In the genomic region with DNA sequence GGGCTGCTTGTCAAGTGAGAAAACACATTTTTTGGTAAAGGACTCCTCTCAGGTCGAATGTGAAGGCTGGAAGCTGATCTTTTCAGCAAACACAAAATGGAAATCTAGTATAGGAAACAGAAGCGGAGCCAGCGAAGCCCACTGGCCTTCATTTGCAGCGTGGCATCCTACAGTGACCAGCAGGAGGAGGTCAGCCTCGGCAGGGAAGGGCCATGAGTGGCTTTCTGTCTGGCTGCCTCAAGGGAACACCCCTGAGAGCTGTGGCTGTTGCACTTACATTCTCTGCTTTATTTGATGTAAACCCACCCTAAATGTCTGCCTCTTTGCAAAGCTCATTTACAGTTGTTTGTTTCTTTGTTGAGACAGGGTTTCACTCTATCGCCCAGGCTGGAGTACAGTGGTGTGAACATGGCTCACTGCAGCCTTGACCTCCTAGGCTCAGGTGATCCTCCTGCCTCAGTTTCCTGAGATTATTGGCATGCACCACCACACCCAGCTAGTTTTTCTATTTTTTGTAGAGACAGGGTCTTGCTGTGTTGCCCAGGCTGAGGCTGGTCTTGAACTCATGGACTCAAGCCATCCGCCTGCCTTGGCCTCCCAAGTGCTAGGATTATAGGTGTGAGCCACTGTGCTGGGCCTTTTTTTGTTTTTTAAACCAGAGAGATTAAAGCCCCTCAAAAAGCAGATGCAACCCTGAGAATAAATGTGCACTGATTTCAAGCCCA, we compare ENCODE assay signal across 1 cellular context.
TF ChIP-seq lines count a peak whose summit lies in the region.

No MANE protein-coding gene starts in this region.

TF ChIP-seq in HepG2, 621 proteins besides CTCF, POLR2A, EP300 and RAD21 (continued from another document and continues in another):
- TF ChIP-seq, protein P1, sequence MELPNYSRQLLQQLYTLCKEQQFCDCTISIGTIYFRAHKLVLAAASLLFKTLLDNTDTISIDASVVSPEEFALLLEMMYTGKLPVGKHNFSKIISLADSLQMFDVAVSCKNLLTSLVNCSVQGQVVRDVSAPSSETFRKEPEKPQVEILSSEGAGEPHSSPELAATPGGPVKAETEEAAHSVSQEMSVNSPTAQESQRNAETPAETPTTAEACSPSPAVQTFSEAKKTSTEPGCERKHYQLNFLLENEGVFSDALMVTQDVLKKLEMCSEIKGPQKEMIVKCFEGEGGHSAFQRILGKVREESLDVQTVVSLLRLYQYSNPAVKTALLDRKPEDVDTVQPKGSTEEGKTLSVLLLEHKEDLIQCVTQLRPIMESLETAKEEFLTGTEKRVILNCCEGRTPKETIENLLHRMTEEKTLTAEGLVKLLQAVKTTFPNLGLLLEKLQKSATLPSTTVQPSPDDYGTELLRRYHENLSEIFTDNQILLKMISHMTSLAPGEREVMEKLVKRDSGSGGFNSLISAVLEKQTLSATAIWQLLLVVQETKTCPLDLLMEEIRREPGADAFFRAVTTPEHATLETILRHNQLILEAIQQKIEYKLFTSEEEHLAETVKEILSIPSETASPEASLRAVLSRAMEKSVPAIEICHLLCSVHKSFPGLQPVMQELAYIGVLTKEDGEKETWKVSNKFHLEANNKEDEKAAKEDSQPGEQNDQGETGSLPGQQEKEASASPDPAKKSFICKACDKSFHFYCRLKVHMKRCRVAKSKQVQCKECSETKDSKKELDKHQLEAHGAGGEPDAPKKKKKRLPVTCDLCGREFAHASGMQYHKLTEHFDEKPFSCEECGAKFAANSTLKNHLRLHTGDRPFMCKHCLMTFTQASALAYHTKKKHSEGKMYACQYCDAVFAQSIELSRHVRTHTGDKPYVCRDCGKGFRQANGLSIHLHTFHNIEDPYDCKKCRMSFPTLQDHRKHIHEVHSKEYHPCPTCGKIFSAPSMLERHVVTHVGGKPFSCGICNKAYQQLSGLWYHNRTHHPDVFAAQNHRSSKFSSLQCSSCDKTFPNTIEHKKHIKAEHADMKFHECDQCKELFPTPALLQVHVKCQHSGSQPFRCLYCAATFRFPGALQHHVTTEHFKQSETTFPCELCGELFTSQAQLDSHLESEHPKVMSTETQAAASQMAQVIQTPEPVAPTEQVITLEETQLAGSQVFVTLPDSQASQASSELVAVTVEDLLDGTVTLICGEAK (IDR thresholded peaks at IDR 0.05), result no peak
- TF ChIP-seq, protein P1 (CRISPR knock-in tag; IDR thresholded peaks at IDR 0.05), result no peak
- TF ChIP-seq FLYWCH1 (CRISPR knock-in tag; IDR thresholded peaks at IDR 0.05), result no peak
- TF ChIP-seq ZNF556 (CRISPR knock-in tag; IDR thresholded peaks at IDR 0.05; ENCODE audit: borderline replicate concordance), result no peak
- TF ChIP-seq ZNF713 (CRISPR knock-in tag; IDR thresholded peaks at IDR 0.05), result no peak
- TF ChIP-seq, protein P2, sequence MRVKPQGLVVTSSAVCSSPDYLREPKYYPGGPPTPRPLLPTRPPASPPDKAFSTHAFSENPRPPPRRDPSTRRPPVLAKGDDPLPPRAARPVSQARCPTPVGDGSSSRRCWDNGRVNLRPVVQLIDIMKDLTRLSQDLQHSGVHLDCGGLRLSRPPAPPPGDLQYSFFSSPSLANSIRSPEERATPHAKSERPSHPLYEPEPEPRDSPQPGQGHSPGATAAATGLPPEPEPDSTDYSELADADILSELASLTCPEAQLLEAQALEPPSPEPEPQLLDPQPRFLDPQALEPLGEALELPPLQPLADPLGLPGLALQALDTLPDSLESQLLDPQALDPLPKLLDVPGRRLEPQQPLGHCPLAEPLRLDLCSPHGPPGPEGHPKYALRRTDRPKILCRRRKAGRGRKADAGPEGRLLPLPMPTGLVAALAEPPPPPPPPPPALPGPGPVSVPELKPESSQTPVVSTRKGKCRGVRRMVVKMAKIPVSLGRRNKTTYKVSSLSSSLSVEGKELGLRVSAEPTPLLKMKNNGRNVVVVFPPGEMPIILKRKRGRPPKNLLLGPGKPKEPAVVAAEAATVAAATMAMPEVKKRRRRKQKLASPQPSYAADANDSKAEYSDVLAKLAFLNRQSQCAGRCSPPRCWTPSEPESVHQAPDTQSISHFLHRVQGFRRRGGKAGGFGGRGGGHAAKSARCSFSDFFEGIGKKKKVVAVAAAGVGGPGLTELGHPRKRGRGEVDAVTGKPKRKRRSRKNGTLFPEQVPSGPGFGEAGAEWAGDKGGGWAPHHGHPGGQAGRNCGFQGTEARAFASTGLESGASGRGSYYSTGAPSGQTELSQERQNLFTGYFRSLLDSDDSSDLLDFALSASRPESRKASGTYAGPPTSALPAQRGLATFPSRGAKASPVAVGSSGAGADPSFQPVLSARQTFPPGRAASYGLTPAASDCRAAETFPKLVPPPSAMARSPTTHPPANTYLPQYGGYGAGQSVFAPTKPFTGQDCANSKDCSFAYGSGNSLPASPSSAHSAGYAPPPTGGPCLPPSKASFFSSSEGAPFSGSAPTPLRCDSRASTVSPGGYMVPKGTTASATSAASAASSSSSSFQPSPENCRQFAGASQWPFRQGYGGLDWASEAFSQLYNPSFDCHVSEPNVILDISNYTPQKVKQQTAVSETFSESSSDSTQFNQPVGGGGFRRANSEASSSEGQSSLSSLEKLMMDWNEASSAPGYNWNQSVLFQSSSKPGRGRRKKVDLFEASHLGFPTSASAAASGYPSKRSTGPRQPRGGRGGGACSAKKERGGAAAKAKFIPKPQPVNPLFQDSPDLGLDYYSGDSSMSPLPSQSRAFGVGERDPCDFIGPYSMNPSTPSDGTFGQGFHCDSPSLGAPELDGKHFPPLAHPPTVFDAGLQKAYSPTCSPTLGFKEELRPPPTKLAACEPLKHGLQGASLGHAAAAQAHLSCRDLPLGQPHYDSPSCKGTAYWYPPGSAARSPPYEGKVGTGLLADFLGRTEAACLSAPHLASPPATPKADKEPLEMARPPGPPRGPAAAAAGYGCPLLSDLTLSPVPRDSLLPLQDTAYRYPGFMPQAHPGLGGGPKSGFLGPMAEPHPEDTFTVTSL (CRISPR knock-in tag; IDR thresholded peaks at IDR 0.05; ENCODE audit: borderline replicate concordance), result 0 out of 2 replicates have a peak, but pooled peaks have one; percentile 5
- TF ChIP-seq STAG1 (CRISPR knock-in tag; IDR thresholded peaks at IDR 0.05), result peak; percentile 52
- TF ChIP-seq ZNF670 (CRISPR knock-in tag; IDR thresholded peaks at IDR 0.05; ENCODE audit: borderline replicate concordance), result no peak
- TF ChIP-seq ONECUT2 (CRISPR knock-in tag; IDR thresholded peaks at IDR 0.05), result no peak
- no peak for TF ChIP-seq ZNF383 (CRISPR knock-in tag; IDR thresholded peaks at IDR 0.05; ENCODE audit: borderline replicate concordance)
- TF ChIP-seq PHF20 (CRISPR knock-in tag; IDR thresholded peaks at IDR 0.05), result peak; percentile 37; the same call in 1 of the 2 replicates
- TF ChIP-seq, protein P3, sequence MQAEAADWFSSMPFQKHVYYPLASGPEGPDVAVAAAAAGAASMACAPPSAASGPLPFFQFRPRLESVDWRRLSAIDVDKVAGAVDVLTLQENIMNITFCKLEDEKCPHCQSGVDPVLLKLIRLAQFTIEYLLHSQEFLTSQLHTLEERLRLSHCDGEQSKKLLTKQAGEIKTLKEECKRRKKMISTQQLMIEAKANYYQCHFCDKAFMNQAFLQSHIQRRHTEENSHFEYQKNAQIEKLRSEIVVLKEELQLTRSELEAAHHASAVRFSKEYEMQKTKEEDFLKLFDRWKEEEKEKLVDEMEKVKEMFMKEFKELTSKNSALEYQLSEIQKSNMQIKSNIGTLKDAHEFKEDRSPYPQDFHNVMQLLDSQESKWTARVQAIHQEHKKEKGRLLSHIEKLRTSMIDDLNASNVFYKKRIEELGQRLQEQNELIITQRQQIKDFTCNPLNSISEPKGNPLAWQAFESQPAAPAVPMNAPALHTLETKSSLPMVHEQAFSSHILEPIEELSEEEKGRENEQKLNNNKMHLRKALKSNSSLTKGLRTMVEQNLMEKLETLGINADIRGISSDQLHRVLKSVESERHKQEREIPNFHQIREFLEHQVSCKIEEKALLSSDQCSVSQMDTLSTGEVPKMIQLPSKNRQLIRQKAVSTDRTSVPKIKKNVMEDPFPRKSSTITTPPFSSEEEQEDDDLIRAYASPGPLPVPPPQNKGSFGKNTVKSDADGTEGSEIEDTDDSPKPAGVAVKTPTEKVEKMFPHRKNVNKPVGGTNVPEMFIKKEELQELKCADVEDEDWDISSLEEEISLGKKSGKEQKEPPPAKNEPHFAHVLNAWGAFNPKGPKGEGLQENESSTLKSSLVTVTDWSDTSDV (CRISPR knock-in tag; IDR thresholded peaks at IDR 0.05), result no peak
- TF ChIP-seq, protein P4, sequence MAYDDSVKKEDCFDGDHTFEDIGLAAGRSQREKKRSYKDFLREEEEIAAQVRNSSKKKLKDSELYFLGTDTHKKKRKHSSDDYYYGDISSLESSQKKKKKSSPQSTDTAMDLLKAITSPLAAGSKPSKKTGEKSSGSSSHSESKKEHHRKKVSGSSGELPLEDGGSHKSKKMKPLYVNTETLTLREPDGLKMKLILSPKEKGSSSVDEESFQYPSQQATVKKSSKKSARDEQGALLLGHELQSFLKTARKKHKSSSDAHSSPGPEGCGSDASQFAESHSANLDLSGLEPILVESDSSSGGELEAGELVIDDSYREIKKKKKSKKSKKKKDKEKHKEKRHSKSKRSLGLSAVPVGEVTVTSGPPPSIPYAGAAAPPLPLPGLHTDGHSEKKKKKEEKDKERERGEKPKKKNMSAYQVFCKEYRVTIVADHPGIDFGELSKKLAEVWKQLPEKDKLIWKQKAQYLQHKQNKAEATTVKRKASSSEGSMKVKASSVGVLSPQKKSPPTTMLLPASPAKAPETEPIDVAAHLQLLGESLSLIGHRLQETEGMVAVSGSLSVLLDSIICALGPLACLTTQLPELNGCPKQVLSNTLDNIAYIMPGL (CRISPR knock-in tag; IDR thresholded peaks at IDR 0.05; ENCODE audit: borderline replicate concordance in 1 of 2, low read depth in 1 of 2), result no peak
- TF ChIP-seq ZNF878 (CRISPR knock-in tag; IDR thresholded peaks at IDR 0.05), result no peak
- no peak for TF ChIP-seq MZF1 (CRISPR knock-in tag; IDR thresholded peaks at IDR 0.05; ENCODE audit: borderline replicate concordance)
- TF ChIP-seq MBD4 (IDR thresholded peaks at IDR 0.05; ENCODE audit: borderline replicate concordance, low read length), result no peak
- no peak for TF ChIP-seq NFE2L2 (IDR thresholded peaks at IDR 0.05; ENCODE audit: low read length)
- no peak for TF ChIP-seq ZNF772 (CRISPR knock-in tag; IDR thresholded peaks at IDR 0.05)
- no peak for TF ChIP-seq ZBTB8A (CRISPR knock-in tag; IDR thresholded peaks at IDR 0.05; ENCODE audit: borderline replicate concordance, low read depth)
- no peak for TF ChIP-seq MED13 (CRISPR knock-in tag; IDR thresholded peaks at IDR 0.05)
- TF ChIP-seq PCBP2 (optimal IDR thresholded peaks at IDR 0.05; ENCODE audit: low read depth, low read length, poor library complexity, severe bottlenecking), result no peak
- TF ChIP-seq, protein P5, sequence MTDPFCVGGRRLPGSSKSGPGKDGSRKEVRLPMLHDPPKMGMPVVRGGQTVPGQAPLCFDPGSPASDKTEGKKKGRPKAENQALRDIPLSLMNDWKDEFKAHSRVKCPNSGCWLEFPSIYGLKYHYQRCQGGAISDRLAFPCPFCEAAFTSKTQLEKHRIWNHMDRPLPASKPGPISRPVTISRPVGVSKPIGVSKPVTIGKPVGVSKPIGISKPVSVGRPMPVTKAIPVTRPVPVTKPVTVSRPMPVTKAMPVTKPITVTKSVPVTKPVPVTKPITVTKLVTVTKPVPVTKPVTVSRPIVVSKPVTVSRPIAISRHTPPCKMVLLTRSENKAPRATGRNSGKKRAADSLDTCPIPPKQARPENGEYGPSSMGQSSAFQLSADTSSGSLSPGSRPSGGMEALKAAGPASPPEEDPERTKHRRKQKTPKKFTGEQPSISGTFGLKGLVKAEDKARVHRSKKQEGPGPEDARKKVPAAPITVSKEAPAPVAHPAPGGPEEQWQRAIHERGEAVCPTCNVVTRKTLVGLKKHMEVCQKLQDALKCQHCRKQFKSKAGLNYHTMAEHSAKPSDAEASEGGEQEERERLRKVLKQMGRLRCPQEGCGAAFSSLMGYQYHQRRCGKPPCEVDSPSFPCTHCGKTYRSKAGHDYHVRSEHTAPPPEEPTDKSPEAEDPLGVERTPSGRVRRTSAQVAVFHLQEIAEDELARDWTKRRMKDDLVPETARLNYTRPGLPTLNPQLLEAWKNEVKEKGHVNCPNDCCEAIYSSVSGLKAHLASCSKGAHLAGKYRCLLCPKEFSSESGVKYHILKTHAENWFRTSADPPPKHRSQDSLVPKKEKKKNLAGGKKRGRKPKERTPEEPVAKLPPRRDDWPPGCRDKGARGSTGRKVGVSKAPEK (CRISPR knock-in tag; IDR thresholded peaks at IDR 0.05; ENCODE audit: borderline replicate concordance), result 0 out of 2 replicates have a peak, but pooled peaks have one; percentile 44
- no peak for TF ChIP-seq ELF3 (CRISPR knock-in tag; IDR thresholded peaks at IDR 0.05)
- TF ChIP-seq ZNF773 (CRISPR knock-in tag; IDR thresholded peaks at IDR 0.05; ENCODE audit: borderline replicate concordance), result no peak
- TF ChIP-seq, protein P6, sequence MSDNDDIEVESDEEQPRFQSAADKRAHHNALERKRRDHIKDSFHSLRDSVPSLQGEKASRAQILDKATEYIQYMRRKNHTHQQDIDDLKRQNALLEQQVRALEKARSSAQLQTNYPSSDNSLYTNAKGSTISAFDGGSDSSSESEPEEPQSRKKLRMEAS (IDR thresholded peaks at IDR 0.05), result 0 out of 2 replicates have a peak, but pooled peaks have one; percentile 22
- no peak for TF ChIP-seq ZBTB42 (CRISPR knock-in tag; IDR thresholded peaks at IDR 0.05)
- no peak for TF ChIP-seq TOPORS (CRISPR knock-in tag; IDR thresholded peaks at IDR 0.05)
- TF ChIP-seq FOSL2 (CRISPR knock-in tag; IDR thresholded peaks at IDR 0.05), result no peak
- peak; percentile 61; the same call in 1 of the 2 replicates for TF ChIP-seq ZNF121 (CRISPR knock-in tag; IDR thresholded peaks at IDR 0.05)
- TF ChIP-seq HIVEP1 (CRISPR knock-in tag; IDR thresholded peaks at IDR 0.05), result no peak
- TF ChIP-seq MEIS1 (CRISPR knock-in tag; IDR thresholded peaks at IDR 0.05; ENCODE audit: borderline replicate concordance), result no peak
- no peak for TF ChIP-seq TRIM24 (CRISPR knock-in tag; IDR thresholded peaks at IDR 0.05)
